Comparison of ENCODE assay signal across 1 cellular context in genomic region chr12:46808317-46808716, GRCh38.
TF ChIP-seq lines count a peak whose summit lies in the region.

No MANE protein-coding gene starts in this region.

TF ChIP-seq in HepG2, 621 proteins besides CTCF, POLR2A, EP300 and RAD21 (continued from another document):
- TF ChIP-seq, protein P1, sequence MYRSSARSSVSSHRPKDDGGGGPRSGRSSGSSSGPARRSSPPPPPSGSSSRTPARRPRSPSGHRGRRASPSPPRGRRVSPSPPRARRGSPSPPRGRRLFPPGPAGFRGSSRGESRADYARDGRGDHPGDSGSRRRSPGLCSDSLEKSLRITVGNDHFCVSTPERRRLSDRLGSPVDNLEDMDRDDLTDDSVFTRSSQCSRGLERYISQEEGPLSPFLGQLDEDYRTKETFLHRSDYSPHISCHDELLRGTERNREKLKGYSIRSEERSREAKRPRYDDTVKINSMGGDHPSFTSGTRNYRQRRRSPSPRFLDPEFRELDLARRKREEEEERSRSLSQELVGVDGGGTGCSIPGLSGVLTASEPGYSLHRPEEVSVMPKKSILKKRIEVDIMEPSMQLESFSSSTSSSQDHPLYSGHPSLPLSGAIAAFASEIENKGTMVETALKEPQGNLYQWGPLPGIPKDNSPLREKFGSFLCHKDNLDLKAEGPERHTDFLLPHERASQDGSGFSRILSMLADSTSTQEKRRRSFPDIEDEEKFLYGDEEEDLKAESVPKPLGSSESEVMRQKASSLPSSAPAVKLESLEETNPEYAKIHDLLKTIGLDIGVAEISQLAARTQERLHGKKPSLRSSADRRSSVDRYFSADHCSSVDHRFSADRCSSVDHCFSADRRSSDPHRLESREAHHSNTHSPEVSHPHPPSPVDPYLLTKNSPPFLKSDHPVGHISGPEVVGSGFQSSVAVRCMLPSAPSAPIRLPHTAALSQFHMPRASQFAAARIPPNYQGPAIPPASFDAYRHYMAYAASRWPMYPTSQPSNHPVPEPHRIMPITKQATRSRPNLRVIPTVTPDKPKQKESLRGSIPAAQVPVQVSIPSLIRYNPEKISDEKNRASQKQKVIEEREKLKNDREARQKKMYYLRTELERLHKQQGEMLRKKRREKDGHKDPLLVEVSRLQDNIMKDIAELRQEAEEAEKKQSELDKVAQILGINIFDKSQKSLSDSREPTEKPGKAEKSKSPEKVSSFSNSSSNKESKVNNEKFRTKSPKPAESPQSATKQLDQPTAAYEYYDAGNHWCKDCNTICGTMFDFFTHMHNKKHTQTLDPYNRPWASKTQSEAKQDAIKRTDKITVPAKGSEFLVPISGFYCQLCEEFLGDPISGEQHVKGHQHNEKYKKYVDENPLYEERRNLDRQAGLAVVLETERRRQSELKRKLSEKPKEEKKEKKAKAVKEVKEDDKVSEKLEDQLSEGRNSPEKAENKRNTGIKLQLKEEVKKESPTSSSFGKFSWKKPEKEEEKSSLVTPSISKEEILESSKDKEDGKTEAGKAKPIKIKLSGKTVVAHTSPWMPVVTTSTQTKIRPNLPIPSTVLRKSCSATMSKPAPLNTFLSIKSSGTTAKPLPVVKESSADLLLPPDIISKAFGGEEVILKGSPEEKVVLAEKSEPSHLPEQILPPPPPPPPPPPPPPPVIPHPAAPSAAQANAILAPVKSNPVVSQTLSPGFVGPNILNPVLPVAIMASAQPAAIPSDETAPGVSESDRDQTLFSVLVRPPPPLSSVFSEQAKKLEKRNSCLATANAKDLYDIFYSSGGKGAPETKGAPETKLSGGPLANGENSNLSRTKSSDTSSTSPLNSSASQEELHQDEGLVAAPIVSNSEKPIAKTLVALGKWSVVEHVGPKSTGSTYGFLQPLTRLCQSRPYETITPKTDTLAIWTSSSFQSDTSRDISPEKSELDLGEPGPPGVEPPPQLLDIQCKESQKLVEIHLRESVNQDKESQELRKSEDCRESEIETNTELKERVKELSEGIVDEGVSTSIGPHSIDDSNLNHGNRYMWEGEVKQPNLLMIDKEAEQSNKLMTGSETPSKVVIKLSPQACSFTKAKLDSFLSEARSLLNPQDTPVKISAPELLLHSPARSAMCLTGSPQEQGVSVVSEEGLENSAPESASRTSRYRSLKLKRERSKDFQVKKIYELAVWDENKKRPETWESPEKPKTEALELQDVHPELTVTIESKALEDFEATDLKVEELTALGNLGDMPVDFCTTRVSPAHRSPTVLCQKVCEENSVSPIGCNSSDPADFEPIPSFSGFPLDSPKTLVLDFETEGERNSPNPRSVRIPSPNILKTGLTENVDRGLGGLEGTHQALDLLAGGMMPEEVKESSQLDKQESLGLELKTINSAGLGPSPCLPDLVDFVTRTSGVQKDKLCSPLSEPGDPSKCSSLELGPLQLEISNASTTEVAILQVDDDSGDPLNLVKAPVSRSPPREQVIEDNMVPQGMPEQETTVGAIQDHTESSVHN (CRISPR knock-in tag; IDR thresholded peaks at IDR 0.05) = no peak
- no peak for TF ChIP-seq ZSCAN25 (CRISPR knock-in tag; IDR thresholded peaks at IDR 0.05)
- TF ChIP-seq NR3C1 (CRISPR knock-in tag; IDR thresholded peaks at IDR 0.05) = no peak
- TF ChIP-seq MED1 (CRISPR knock-in tag; IDR thresholded peaks at IDR 0.05) = 0 out of 2 replicates have a peak, but pooled peaks have one; percentile 21
- TF ChIP-seq, protein P2, sequence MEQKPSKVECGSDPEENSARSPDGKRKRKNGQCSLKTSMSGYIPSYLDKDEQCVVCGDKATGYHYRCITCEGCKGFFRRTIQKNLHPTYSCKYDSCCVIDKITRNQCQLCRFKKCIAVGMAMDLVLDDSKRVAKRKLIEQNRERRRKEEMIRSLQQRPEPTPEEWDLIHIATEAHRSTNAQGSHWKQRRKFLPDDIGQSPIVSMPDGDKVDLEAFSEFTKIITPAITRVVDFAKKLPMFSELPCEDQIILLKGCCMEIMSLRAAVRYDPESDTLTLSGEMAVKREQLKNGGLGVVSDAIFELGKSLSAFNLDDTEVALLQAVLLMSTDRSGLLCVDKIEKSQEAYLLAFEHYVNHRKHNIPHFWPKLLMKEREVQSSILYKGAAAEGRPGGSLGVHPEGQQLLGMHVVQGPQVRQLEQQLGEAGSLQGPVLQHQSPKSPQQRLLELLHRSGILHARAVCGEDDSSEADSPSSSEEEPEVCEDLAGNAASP (CRISPR knock-in tag; IDR thresholded peaks at IDR 0.05; ENCODE audit: borderline replicate concordance) = peak; percentile 22; the same call in 1 of the 2 replicates
- no peak for TF ChIP-seq MXD3 (CRISPR knock-in tag; IDR thresholded peaks at IDR 0.05)
- no peak for TF ChIP-seq ZNF841 (CRISPR knock-in tag; IDR thresholded peaks at IDR 0.05; ENCODE audit: borderline replicate concordance)
